18 cellular contexts compared by ENCODE assay signal in genomic region chr1:115649964-115650363, GRCh38. TPM values are rescaled to one million over a fixed set of nuclear protein-coding genes. Genes with fewer than 3 reads are reported as not detected.
DNase-seq lines count a peak whose midpoint lies in the region; ATAC-seq, FAIRE-seq and TF ChIP-seq lines count a peak whose summit lies in the region.
"Had no signal": no experiment of that assay in that cellular context is flagged by ENCODE, and none has a peak within 500 bp of the region (broad histone marks: within the 10 kb centered on the region; RNA-seq: fewer than 3 reads in every experiment).

No MANE protein-coding gene starts in this region.

- H3K79me2 ChIP-seq in astrocyte (ENCODE audit: insufficient read depth, low read length), result peaks cover 61% of the 10 kb centered on the region

- H3K27me3 Mint-ChIP-seq in activated CD8-positive, alpha-beta memory T cell treated with anti-CD3 and anti-CD28 coated beads, Interleukin-2, amount 10 ng/mL, durations not matched to agents 7 days and 5 days, result peaks cover 2% of the 10 kb centered on the region
- H3K27me3 Mint-ChIP-seq in astrocyte (ENCODE audit: low read depth, unreplicated experiment), result no peaks in the 10 kb centered on the region
- peaks cover 4% of the 10 kb centered on the region for H3K27me3 Mint-ChIP-seq in T-helper 2 cell treated with Interferon-gamma antibody and Interleukin-4, amounts not matched to agents 5 μg/mL and 100 μg/mL, for 36 hours (ENCODE audit: low read depth)
- H3K27me3 Mint-ChIP-seq: activated naive CD8-positive, alpha-beta T cell treated with anti-CD3 and anti-CD28 coated beads, Interleukin-2, amount 50 U/mL, for 24 hours had no signal

- 23 to 38% (median 35%) methylated on average over 3 of the region's 3 CpGs for WGBS in stomach, 5 donors

- TF ChIP-seq CTCF in astrocyte (IDR thresholded peaks at IDR 0.05; ENCODE audit: insufficient read depth, low read depth, low read length) (no peak), stomach (IDR thresholded peaks at IDR 0.05) (no peak)

- peaks cover 50% of the 10 kb centered on the region for H4K20me1 ChIP-seq in astrocyte (ENCODE audit: insufficient read depth, low read length)

- no peak overlapping the region for H2AFZ ChIP-seq in astrocyte (ENCODE audit: low read depth, low read length)

- CTCF ChIA-PET in activated CD8-positive, alpha-beta memory T cell treated with anti-CD3 and anti-CD28 coated beads, Interleukin-2, amount 10 ng/mL, durations not matched to agents 7 days and 5 days (lab: Charles Lee), result interaction anchor here (1.2 kb wide), 1 partner anchor 56 kb away, joined by 4 read pairs; no protein-coding TSS in a partner anchor

- H3K4me1 ChIP-seq in astrocyte (ENCODE audit: insufficient read depth, low read length), result peaks cover 23% of the 10 kb centered on the region
- H3K4me1 ChIP-seq in stomach, result peaks cover 28 to 77% (median 49%) of the 10 kb centered on the region in 4 donors

- no peak overlapping the region for H3K4me3 Mint-ChIP-seq in activated CD8-positive, alpha-beta memory T cell treated with anti-CD3 and anti-CD28 coated beads, Interleukin-2, amount 10 ng/mL, durations not matched to agents 7 days and 5 days
- H3K4me3 Mint-ChIP-seq in astrocyte (ENCODE audit: unreplicated experiment), result peak overlapping the region; percentile 25
- no peak overlapping the region for H3K4me3 Mint-ChIP-seq in T-helper 2 cell treated with Interferon-gamma antibody and Interleukin-4, amounts not matched to agents 5 μg/mL and 100 μg/mL, for 36 hours
- H3K4me3 Mint-ChIP-seq: activated naive CD8-positive, alpha-beta T cell treated with anti-CD3 and anti-CD28 coated beads, Interleukin-2, amount 50 U/mL, for 24 hours; CD4-positive, alpha-beta T cell; T-helper 1 cell treated with Interleukin-12 subunit alpha and Interleukin-12 subunit beta and Interleukin-4 antibody, amounts not matched to agents 30 μg/mL and 1 μg/mL, for 36 hours had no signal

- H3K4me1 Mint-ChIP-seq in activated CD8-positive, alpha-beta memory T cell treated with anti-CD3 and anti-CD28 coated beads, Interleukin-2, amount 10 ng/mL, durations not matched to agents 7 days and 5 days, result peaks cover 5% of the 10 kb centered on the region
- peaks cover 23% of the 10 kb centered on the region for H3K4me1 Mint-ChIP-seq in astrocyte (ENCODE audit: low read depth, unreplicated experiment)
- H3K4me1 Mint-ChIP-seq in T-helper 2 cell treated with Interferon-gamma antibody and Interleukin-4, amounts not matched to agents 5 μg/mL and 100 μg/mL, for 36 hours (ENCODE audit: low read depth), result peaks cover 11% of the 10 kb centered on the region

- FAIRE-seq in astrocyte (lab: Jason Lieb, UNC), result no peak
- FAIRE-seq: A549 had no signal

- H3K36me3 Mint-ChIP-seq in activated CD8-positive, alpha-beta memory T cell treated with anti-CD3 and anti-CD28 coated beads, Interleukin-2, amount 10 ng/mL, durations not matched to agents 7 days and 5 days, result peaks cover 11% of the 10 kb centered on the region
- H3K36me3 Mint-ChIP-seq in astrocyte (ENCODE audit: low read depth, unreplicated experiment), result peaks cover 8% of the 10 kb centered on the region
- H3K36me3 Mint-ChIP-seq in T-helper 2 cell treated with Interferon-gamma antibody and Interleukin-4, amounts not matched to agents 5 μg/mL and 100 μg/mL, for 36 hours (ENCODE audit: low read depth), result peaks cover 18% of the 10 kb centered on the region

- peak overlapping the region; percentile 47 for H3K27ac Mint-ChIP-seq in activated CD8-positive, alpha-beta memory T cell treated with anti-CD3 and anti-CD28 coated beads, Interleukin-2, amount 10 ng/mL, durations not matched to agents 7 days and 5 days
- H3K27ac Mint-ChIP-seq in astrocyte (ENCODE audit: unreplicated experiment), result peak overlapping the region; percentile 84
- H3K27ac Mint-ChIP-seq in T-helper 2 cell treated with Interferon-gamma antibody and Interleukin-4, amounts not matched to agents 5 μg/mL and 100 μg/mL, for 36 hours, result no peak overlapping the region
- H3K27ac Mint-ChIP-seq: activated naive CD8-positive, alpha-beta T cell treated with anti-CD3 and anti-CD28 coated beads, Interleukin-2, amount 50 U/mL, for 24 hours; CD4-positive, alpha-beta T cell had no signal

- no peaks in the 10 kb centered on the region for H3K9me3 Mint-ChIP-seq in activated CD8-positive, alpha-beta memory T cell treated with anti-CD3 and anti-CD28 coated beads, Interleukin-2, amount 10 ng/mL, durations not matched to agents 7 days and 5 days (ENCODE audit: low read depth)
- H3K9me3 Mint-ChIP-seq in astrocyte (ENCODE audit: unreplicated experiment), result no peaks in the 10 kb centered on the region
- no peaks in the 10 kb centered on the region for H3K9me3 Mint-ChIP-seq in T-helper 2 cell treated with Interferon-gamma antibody and Interleukin-4, amounts not matched to agents 5 μg/mL and 100 μg/mL, for 36 hours
- H3K9me3 Mint-ChIP-seq: activated naive CD8-positive, alpha-beta T cell treated with anti-CD3 and anti-CD28 coated beads, Interleukin-2, amount 50 U/mL, for 24 hours; CD4-positive, alpha-beta T cell; T-helper 1 cell treated with Interleukin-12 subunit alpha and Interleukin-12 subunit beta and Interleukin-4 antibody, amounts not matched to agents 30 μg/mL and 1 μg/mL, for 36 hours had no signal

- H3K36me3 ChIP-seq in astrocyte (ENCODE audit: insufficient read depth, low read length) (peaks cover 3% of the 10 kb centered on the region), stomach (peaks cover 0 to 25% (median 23%) of the 10 kb centered on the region in 4 donors)

- DNase-seq in activated CD8-positive, alpha-beta memory T cell treated with anti-CD3 and anti-CD28 coated beads, Interleukin-2, amount 10 ng/mL, durations not matched to agents 7 days and 5 days, result no peak
- DNase-seq in activated CD8-positive, alpha-beta memory T cell treated with anti-CD3 and anti-CD28 coated beads, Interleukin-2, amount 50 U/mL, for 48 hours, result no peak
- DNase-seq in astrocyte (ENCODE audit: low read depth) (no peak), islet precursor cell (peak; percentile 68), stomach (peak; percentile 74), NCI-H2029 treated with DMSO at 0.1 percent for 48 hours (lab: John Stamatoyannopoulos, UW) (no peak)
- no peak for DNase-seq in T-helper 2 cell treated with Interferon-gamma antibody and Interleukin-4, amounts not matched to agents 5 μg/mL and 100 μg/mL, for 36 hours (ENCODE audit: low spot score)
- DNase-seq: activated CD4-positive, alpha-beta T cell treated with anti-CD3 and anti-CD28 coated beads for 4 hours; activated naive CD8-positive, alpha-beta T cell treated with anti-CD3 and anti-CD28 coated beads, Interleukin-2, amount 50 U/mL, for 24 hours; CD4-positive, alpha-beta T cell; esophagus squamous epithelium; heart right ventricle; KG1; NCI-H1417 treated with DMSO at 0.1 percent for 48 hours; stimulated activated naive CD8-positive, alpha-beta T cell treated with anti-CD3 and anti-CD28 coated beads, Interleukin-15, Interleukin-2, amounts not matched to agents 100 U/mL and 50 U/mL, for 24 hours had no signal

- H3K4me2 ChIP-seq in astrocyte (ENCODE audit: low read length), result peak overlapping the region; percentile 49
- H3K4me2 ChIP-seq: A549 had no signal

- intact Hi-C loops in stomach (cut with DNase I; ENCODE audit: low total_unique reads), result no loop called here

- H3K9ac ChIP-seq in astrocyte (ENCODE audit: low read length), result no peak overlapping the region

- no peaks in the 10 kb centered on the region for H3K9me3 ChIP-seq in astrocyte (ENCODE audit: insufficient read depth, low read depth, low read length)
- H3K9me3 ChIP-seq in stomach, result no peaks in the 10 kb centered on the region
- H3K9me3 ChIP-seq: A549, esophagus squamous epithelium, heart right ventricle had no signal

- TF ChIP-seq EP300 in stomach (IDR thresholded peaks at IDR 0.05), result no peak

- H3K27ac ChIP-seq in astrocyte (ENCODE audit: low read depth, low read length) (no peak overlapping the region), stomach (peak overlapping the region in 4 of 5 donors; percentile 19 to 55 (median 45))
- H3K27ac ChIP-seq: esophagus squamous epithelium, heart right ventricle had no signal

- ATAC-seq in activated CD8-positive, alpha-beta memory T cell treated with anti-CD3 and anti-CD28 coated beads, Interleukin-2, amount 10 ng/mL, durations not matched to agents 7 days and 5 days, result no peak
- no peak for ATAC-seq in GM21360 (IDR thresholded peaks at IDR 0.05; ENCODE audit: unreplicated experiment)
- ATAC-seq: A549; activated naive CD8-positive, alpha-beta T cell treated with anti-CD3 and anti-CD28 coated beads, Interleukin-2, amount 50 U/mL, for 24 hours; heart right ventricle; stimulated activated naive CD8-positive, alpha-beta T cell treated with anti-CD3 and anti-CD28 coated beads, Interleukin-15, Interleukin-2, amounts not matched to agents 100 U/mL and 50 U/mL, for 24 hours had no signal

- H3K4me3 ChIP-seq in astrocyte (ENCODE audit: insufficient read depth, low read depth, low read length), result no peak overlapping the region
- no peak overlapping the region for H3K4me3 ChIP-seq in stomach
- H3K4me3 ChIP-seq: A549, esophagus squamous epithelium, heart right ventricle had no signal

- no peak for TF ChIP-seq POLR2A in stomach (IDR thresholded peaks at IDR 0.05)

- H3K27me3 ChIP-seq in astrocyte (ENCODE audit: insufficient read depth, low read length) (no peaks in the 10 kb centered on the region), stomach (no peaks in the 10 kb centered on the region)
- H3K27me3 ChIP-seq: esophagus squamous epithelium, heart right ventricle had no signal

RNA-seq across cellular contexts. Expression of gene VANGL1, which starts 8.2 kb away (rescaled TPM):
- 10 to 100 TPM; 11.8 TPM for total RNA-seq in activated CD8-positive, alpha-beta memory T cell treated with anti-CD3 and anti-CD28 coated beads, Interleukin-2, amount 10 ng/mL, durations not matched to agents 7 days and 5 days
- total RNA-seq in astrocyte (12.9 and 13.8 TPM in 2 replicates), stomach (1 to 10 TPM; 3.5 to 9.4 (median 7.1) TPM)
- polyA plus RNA-seq in stomach, result 1 to 10 TPM; 1.4 to 2.7 (median 2.4) TPM

Comparison
In these comparisons a context has a peak if more than half of its experiments do, and no peak if none do; other contexts are left out.
1. DNase-seq: peak in islet precursor cell (single experiment) and stomach (single experiment); none in activated CD8-positive, alpha-beta memory T cell treated with anti-CD3 and anti-CD28 coated beads, Interleukin-2, amount 10 ng/mL, durations not matched to agents 7 days and 5 days (single experiment), activated CD8-positive, alpha-beta memory T cell treated with anti-CD3 and anti-CD28 coated beads, Interleukin-2, amount 50 U/mL, for 48 hours (single experiment), astrocyte (single experiment), T-helper 2 cell treated with Interferon-gamma antibody and Interleukin-4, amounts not matched to agents 5 μg/mL and 100 μg/mL, for 36 hours (single experiment) and NCI-H2029 treated with DMSO at 0.1 percent for 48 hours (single experiment).